In genomic region chr6:626236-626635, GRCh38 we compare ENCODE assay signal across 20 cellular contexts. TPM values are rescaled to one million over a fixed set of nuclear protein-coding genes. Genes with fewer than 3 reads are reported as not detected.
DNase-seq lines count a peak whose midpoint lies in the region; ATAC-seq and TF ChIP-seq lines count a peak whose summit lies in the region.
"Had no signal": no experiment of that assay in that cellular context is flagged by ENCODE, and none has a peak within 500 bp of the region (broad histone marks: within the 10 kb centered on the region; RNA-seq: fewer than 3 reads in every experiment).

No MANE protein-coding gene starts in this region.

- intact Hi-C loops in activated CD4-positive, alpha-beta T cell treated with anti-CD3 and anti-CD28 coated beads, Interleukin-2, amount 10 ng/mL, durations not matched to agents 24 days and 14 days (cut with micrococcal nuclease), result no loop called here

- ATAC-seq in GM19351 (IDR thresholded peaks at IDR 0.05; ENCODE audit: unreplicated experiment), result no peak
- ATAC-seq: GM12878, left ventricle myocardium superior had no signal

- DNase-seq in activated CD4-positive, alpha-beta T cell treated with anti-CD3 and anti-CD28 coated beads, Interleukin-2, amount 10 ng/mL, durations not matched to agents 24 days and 14 days, result peak; percentile 36
- no peak for DNase-seq in activated CD4-positive, alpha-beta T cell treated with anti-CD3 and anti-CD28 coated beads, Interleukin-2, amount 50 U/mL, for 48 hours
- DNase-seq in choroid plexus epithelial cell (ENCODE audit: low read depth) (peak; percentile 50), myocyte (ENCODE audit: low read depth) (peak; percentile 98), MV-4-11 (lab: John Stamatoyannopoulos, UW) (no peak), SIG-M5 (lab: John Stamatoyannopoulos, UW) (no peak), HuH-7.5 (ENCODE audit: low spot score) (no peak)
- DNase-seq: activated naive CD4-positive, alpha-beta T cell; activated T-cell treated with anti-CD3 and anti-CD28 coated beads for 4 hours; aorta; colonic mucosa; foreskin melanocyte; GF-D8; left ventricle myocardium superior; NCI-H146; RPMI8226; stimulated activated CD4-positive, alpha-beta T cell treated with anti-CD3 and anti-CD28 coated beads, Interleukin-2, amount 100 ng/mL, for 48 hours had no signal

- H3K27me3 Mint-ChIP-seq in activated CD4-positive, alpha-beta T cell treated with anti-CD3 and anti-CD28 coated beads, Interleukin-2, amount 10 ng/mL, durations not matched to agents 24 days and 14 days, result no peaks in the 10 kb centered on the region

- H3K4me3 Mint-ChIP-seq in activated CD4-positive, alpha-beta T cell treated with anti-CD3 and anti-CD28 coated beads, Interleukin-2, amount 10 ng/mL, durations not matched to agents 24 days and 14 days, result no peak overlapping the region

- H3K4me3 ChIP-seq in choroid plexus epithelial cell (ENCODE audit: low read depth, low read length), result no peak overlapping the region
- H3K4me3 ChIP-seq: BLaER1, colonic mucosa, GM12878 had no signal

- no peak for TF ChIP-seq CTCF in choroid plexus epithelial cell (conservative IDR thresholded peaks at IDR 0.05; ENCODE audit: low read depth, low read length)

- H3K36me3 Mint-ChIP-seq in activated CD4-positive, alpha-beta T cell treated with anti-CD3 and anti-CD28 coated beads, Interleukin-2, amount 10 ng/mL, durations not matched to agents 24 days and 14 days (ENCODE audit: low read depth), result peaks cover 26% of the 10 kb centered on the region

- no peak overlapping the region for H3K27ac Mint-ChIP-seq in activated CD4-positive, alpha-beta T cell treated with anti-CD3 and anti-CD28 coated beads, Interleukin-2, amount 10 ng/mL, durations not matched to agents 24 days and 14 days

- H3K9me3 Mint-ChIP-seq in activated CD4-positive, alpha-beta T cell treated with anti-CD3 and anti-CD28 coated beads, Interleukin-2, amount 10 ng/mL, durations not matched to agents 24 days and 14 days, result no peaks in the 10 kb centered on the region

- H3K4me1 Mint-ChIP-seq in activated CD4-positive, alpha-beta T cell treated with anti-CD3 and anti-CD28 coated beads, Interleukin-2, amount 10 ng/mL, durations not matched to agents 24 days and 14 days, result peaks cover 19% of the 10 kb centered on the region

RNA-seq across cellular contexts. Expression of gene HUS1B, which starts 30.7 kb away (rescaled TPM):
- total RNA-seq in activated CD4-positive, alpha-beta T cell treated with anti-CD3 and anti-CD28 coated beads, Interleukin-2, amount 10 ng/mL, durations not matched to agents 24 days and 14 days, result 2.1 and 3.3 TPM in 2 replicates
- total RNA-seq in myocyte, result 0.36 TPM in 1 of 2 replicates, not detected in the other
- 0.20 TPM for polyA plus RNA-seq in myocyte (2012)
- total RNA-seq: left ventricle myocardium superior had no signal

Comparison
In these comparisons a context has a peak if more than half of its experiments do, and no peak if none do; other contexts are left out.
1. DNase-seq: peak in activated CD4-positive, alpha-beta T cell treated with anti-CD3 and anti-CD28 coated beads, Interleukin-2, amount 10 ng/mL, durations not matched to agents 24 days and 14 days (single experiment), choroid plexus epithelial cell (single experiment) and myocyte (single experiment); none in activated CD4-positive, alpha-beta T cell treated with anti-CD3 and anti-CD28 coated beads, Interleukin-2, amount 50 U/mL, for 48 hours (0 of 2), MV-4-11 (single experiment), SIG-M5 (single experiment) and HuH-7.5 (single experiment).